13 cellular contexts compared by ENCODE assay signal in genomic region chrX:22196151-22196550, GRCh38.
DNase-seq lines count a peak whose midpoint lies in the region; TF ChIP-seq lines count a peak whose summit lies in the region.
"Had no signal": no experiment of that assay in that cellular context is flagged by ENCODE, and none has a peak within 500 bp of the region (broad histone marks: within the 10 kb centered on the region; RNA-seq: fewer than 3 reads in every experiment).

No MANE protein-coding gene starts in this region.

- H3K36me3 ChIP-seq in BJ (ENCODE audit: control insufficient read depth, insufficient read depth, low read length), result no peaks in the 10 kb centered on the region
- H3K36me3 ChIP-seq: SJCRH30 had no signal

- TF ChIP-seq CTCF in BJ (IDR thresholded peaks at IDR 0.05; ENCODE audit: insufficient read depth, low read depth, low read length), result no peak
- no peak for TF ChIP-seq CTCF in HFF-Myc (IDR thresholded peaks at IDR 0.05; ENCODE audit: low read depth, low read length, missing control alignments)
- TF ChIP-seq CTCF in foreskin fibroblast (IDR thresholded peaks at IDR 0.05; ENCODE audit: low read depth, low read length), result no peak

- H3K4me3 ChIP-seq in BJ (ENCODE audit: low read depth, low read length) (no peak overlapping the region), HFF-Myc (replicated peaks; ENCODE audit: low read depth, low read length) (no peak overlapping the region), foreskin fibroblast (ENCODE audit: low read depth in 1 of 2, low read length in 2 of 2) (no peak overlapping the region)
- H3K4me3 ChIP-seq: SJCRH30 had no signal

- CTCF ChIA-PET in BJ (lab: Yijun Ruan, JAX), result interaction anchor here (0.5 to 2.0 kb wide), 2 partner anchors 211 to 478 kb away, joined by 3 to 5 read pairs; no protein-coding TSS in a partner anchor

- no peaks in the 10 kb centered on the region for H3K27me3 ChIP-seq in BJ (ENCODE audit: control insufficient read depth, insufficient read depth, low read length)
- H3K27me3 ChIP-seq: SJCRH30 had no signal

- DNase-seq in BJ (ENCODE audit: low read depth) (peak; percentile 7), HFF-Myc (ENCODE audit: extremely low read depth, low read depth) (peak; percentile 36), amniotic stem cell (lab: John Stamatoyannopoulos, UW) (peak; percentile 6), foreskin fibroblast (peak; percentile 29 to 72), foreskin melanocyte (no peak), HUDEP-2 (lab: John Stamatoyannopoulos, UW; ENCODE audit: unreplicated experiment in 76 of 76) (no peak), NCI-H128 (lab: John Stamatoyannopoulos, UW; ENCODE audit: unreplicated experiment) (no peak)
- DNase-seq: Calu3; CD4-positive, alpha-beta memory T cell; NCI-H1417; NCI-H187 treated with DMSO at 0.1 percent for 48 hours; NCI-H446; SJCRH30 had no signal

- POLR2A ChIA-PET in BJ (lab: Charles Lee), result no interaction called here

Comparison
In these comparisons a context has a peak if more than half of its experiments do, and no peak if none do; other contexts are left out.
1. DNase-seq: peak in BJ (single experiment), HFF-Myc (single experiment), amniotic stem cell (single experiment) and foreskin fibroblast (2 of 2); none in foreskin melanocyte (single experiment), HUDEP-2 (0 of 76) and NCI-H128 (single experiment).